8 cellular contexts compared by ENCODE assay signal in genomic region chr3:12484198-12484982, GRCh38. TPM values are rescaled to one million over a fixed set of nuclear protein-coding genes. Genes with fewer than 3 reads are reported as not detected.
DNase-seq lines count a peak whose midpoint lies in the region; ATAC-seq, FAIRE-seq and TF ChIP-seq lines count a peak whose summit lies in the region.

TSS of gene TSEN2 (plus strand) at chr3:12484480. CDS start at chr3:12489801, 5,321 bp downstream.

- no peaks in the 10 kb centered on the region for H3K9me3 ChIP-seq in right cardiac atrium (ENCODE audit: control insufficient read depth, low read length)

- H3K27ac ChIP-seq in angular gyrus (ENCODE audit: low read depth, low read length) (peak within 1 kb of the TSS; percentile 83), right cardiac atrium (ENCODE audit: low read length) (peak within 1 kb of the TSS; percentile 81)

- peak; percentile 75 for FAIRE-seq in urothelium cell line (lab: Jason Lieb, UNC)

- DNase-seq in NCI-H187 treated with DMSO at 0.1 percent for 48 hours (lab: John Stamatoyannopoulos, UW) (peak; percentile 46), T-helper 2 cell (peak; percentile 89 to 98 (median 95)), right cardiac atrium (peak; percentile 94 to 98 (median 98)), pulmonary artery endothelial cell (ENCODE audit: low read depth, low spot score) (peak; percentile 71), urothelium cell line (ENCODE audit: low spot score) (peak; percentile 99)

- peak; percentile 90 for TF ChIP-seq POLR2A in GM18505 (IDR thresholded peaks at IDR 0.05; ENCODE audit: borderline replicate concordance, extremely low read depth, insufficient read depth, insufficient read length)

- WGBS in right cardiac atrium, result under 1% methylated on average over 69 of the region's 69 CpGs

- peaks cover 7% of the 10 kb centered on the region for H3K4me1 ChIP-seq in right cardiac atrium (ENCODE audit: control insufficient read depth, insufficient read depth, low read length)

- ATAC-seq in GM18505 (IDR thresholded peaks at IDR 0.05; ENCODE audit: unreplicated experiment) (peak; percentile 88), HG02970 (IDR thresholded peaks at IDR 0.05; ENCODE audit: low FRiP score, unreplicated experiment) (peak; percentile 92), right cardiac atrium (peak; percentile 95 to 96)

- no peaks in the 10 kb centered on the region for H3K27me3 ChIP-seq in right cardiac atrium (ENCODE audit: control insufficient read depth, insufficient read depth)

- H3K4me3 ChIP-seq in right cardiac atrium (ENCODE audit: low read length), result peak within 1 kb of the TSS; percentile 88

- intact Hi-C loops in right cardiac atrium (cut with DNase I), result loop anchor here in 3 of 4 donors (5.0 kb wide), 2 partner anchors 197 to 347 kb away; partner anchors contain the start of gene PPARG (in 1 of the 3)

RNA-seq across cellular contexts. Expression of gene TSEN2, which starts in this region (rescaled TPM):
- total RNA-seq in right cardiac atrium, result 10 to 100 TPM; 13.9 to 21.4 (median 20.0) TPM
- polyA plus RNA-seq in right cardiac atrium, result 18.6 TPM
- total RNA-seq in pulmonary artery endothelial cell, result 14.8 and 18.5 TPM in 2 replicates

Comparison
In these comparisons a context has a peak if more than half of its experiments do, and no peak if none do; other contexts are left out.
1. Peak in every context shown above with its lines: DNase-seq, ATAC-seq, H3K4me3 ChIP-seq and H3K27ac ChIP-seq.
2. DNase-seq: peak in every context shown above with its lines; median percentile 99 in urothelium cell line; 98 in right cardiac atrium; 95 in T-helper 2 cell; 71 in pulmonary artery endothelial cell; 46 in NCI-H187 treated with DMSO at 0.1 percent for 48 hours.